ENCODE assay signal across 27 cellular contexts in the genomic region with DNA sequence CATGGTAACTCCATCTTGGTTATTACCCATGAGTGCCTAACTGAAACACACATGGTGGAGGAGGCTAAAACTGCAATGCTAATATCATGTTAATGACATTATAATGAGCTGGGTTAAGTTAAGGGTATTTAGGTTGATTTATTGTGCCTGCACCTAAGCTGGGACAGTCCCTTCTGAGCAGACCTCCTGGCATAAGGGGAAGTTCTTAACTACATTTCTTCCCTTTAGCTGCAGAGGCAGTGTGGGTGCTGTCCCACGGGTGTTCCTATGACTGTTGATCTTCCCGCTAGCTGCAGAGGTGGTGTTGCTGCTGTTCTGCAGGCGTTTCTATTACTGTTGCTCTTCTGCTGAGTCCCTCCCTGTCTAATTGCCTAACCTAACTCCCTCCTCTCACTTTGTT.
"Had no signal": no experiment of that assay in that cellular context is flagged by ENCODE, and none has a peak within 500 bp of the region (broad histone marks: within the 10 kb centered on the region; RNA-seq: fewer than 3 reads in every experiment).

No MANE protein-coding gene starts in this region.

- H2AFZ ChIP-seq: hepatocyte had no signal

- H3K27me3 ChIP-seq: colonic mucosa, esophagus muscularis mucosa, foreskin keratinocyte, gastroesophageal sphincter, heart left ventricle, hepatocyte had no signal

- H3K4me3 Mint-ChIP-seq: dendritic cell treated with granulocyte-macrophage colony-stimulating factor and Interleukin-4, amounts not matched to agents 40 ng/mL and 50 ng/mL, for 4 days; effector memory CD8-positive, alpha-beta T cell; endodermal cell; immature natural killer cell; mesothelial cell of epicardium; naive B cell had no signal

- ATAC-seq: effector memory CD8-positive, alpha-beta T cell; foreskin keratinocyte; gastroesophageal sphincter; heart left ventricle; left colon; left lobe of liver; lower lobe of right lung; mucosa of descending colon had no signal

- H3K27ac ChIP-seq: colonic mucosa, esophagus muscularis mucosa, foreskin keratinocyte, gastroesophageal sphincter, heart left ventricle, hepatocyte, left ventricle myocardium inferior, lower lobe of right lung had no signal

- H3K9me3 ChIP-seq: colonic mucosa, mucosa of descending colon had no signal

- H3K36me3 Mint-ChIP-seq: naive B cell had no signal

- H3K4me1 ChIP-seq: colonic mucosa, heart left ventricle, left ventricle myocardium inferior, lower lobe of right lung had no signal

- H3K4me2 ChIP-seq: hepatocyte had no signal

- H3K27ac Mint-ChIP-seq: dendritic cell treated with granulocyte-macrophage colony-stimulating factor and Interleukin-4, amounts not matched to agents 40 ng/mL and 50 ng/mL, for 4 days; effector memory CD8-positive, alpha-beta T cell; endodermal cell; immature natural killer cell; mesothelial cell of epicardium; naive B cell had no signal

- H3K4me1 Mint-ChIP-seq: immature natural killer cell, naive B cell had no signal

- FAIRE-seq: endometrium, endothelial cell of umbilical vein, frontal cortex, kidney had no signal

- DNase-seq: colonic mucosa; cortex of kidney; effector CD8-positive, alpha-beta T cell; effector memory CD8-positive, alpha-beta T cell; endodermal cell; foreskin keratinocyte; heart left ventricle; hypothalamus; immature natural killer cell; islet precursor cell; kidney; kidney glomerular epithelial cell; left colon; left ventricle myocardium inferior; lower lobe of right lung; mesenchymal stem cell; mucosa of descending colon; naive B cell had no signal

- H3K36me3 ChIP-seq: colonic mucosa, esophagus muscularis mucosa, gastroesophageal sphincter, heart left ventricle, left ventricle myocardium inferior, lower lobe of right lung had no signal

- H3K79me2 ChIP-seq: hepatocyte had no signal

- H3K4me3 ChIP-seq: colonic mucosa, esophagus muscularis mucosa, gastroesophageal sphincter, heart left ventricle, hepatocyte, left ventricle myocardium inferior, lower lobe of right lung, mucosa of descending colon had no signal

- H3K27me3 Mint-ChIP-seq: dendritic cell treated with granulocyte-macrophage colony-stimulating factor and Interleukin-4, amounts not matched to agents 40 ng/mL and 50 ng/mL, for 4 days; effector memory CD8-positive, alpha-beta T cell; naive B cell had no signal
